In the genomic region with DNA sequence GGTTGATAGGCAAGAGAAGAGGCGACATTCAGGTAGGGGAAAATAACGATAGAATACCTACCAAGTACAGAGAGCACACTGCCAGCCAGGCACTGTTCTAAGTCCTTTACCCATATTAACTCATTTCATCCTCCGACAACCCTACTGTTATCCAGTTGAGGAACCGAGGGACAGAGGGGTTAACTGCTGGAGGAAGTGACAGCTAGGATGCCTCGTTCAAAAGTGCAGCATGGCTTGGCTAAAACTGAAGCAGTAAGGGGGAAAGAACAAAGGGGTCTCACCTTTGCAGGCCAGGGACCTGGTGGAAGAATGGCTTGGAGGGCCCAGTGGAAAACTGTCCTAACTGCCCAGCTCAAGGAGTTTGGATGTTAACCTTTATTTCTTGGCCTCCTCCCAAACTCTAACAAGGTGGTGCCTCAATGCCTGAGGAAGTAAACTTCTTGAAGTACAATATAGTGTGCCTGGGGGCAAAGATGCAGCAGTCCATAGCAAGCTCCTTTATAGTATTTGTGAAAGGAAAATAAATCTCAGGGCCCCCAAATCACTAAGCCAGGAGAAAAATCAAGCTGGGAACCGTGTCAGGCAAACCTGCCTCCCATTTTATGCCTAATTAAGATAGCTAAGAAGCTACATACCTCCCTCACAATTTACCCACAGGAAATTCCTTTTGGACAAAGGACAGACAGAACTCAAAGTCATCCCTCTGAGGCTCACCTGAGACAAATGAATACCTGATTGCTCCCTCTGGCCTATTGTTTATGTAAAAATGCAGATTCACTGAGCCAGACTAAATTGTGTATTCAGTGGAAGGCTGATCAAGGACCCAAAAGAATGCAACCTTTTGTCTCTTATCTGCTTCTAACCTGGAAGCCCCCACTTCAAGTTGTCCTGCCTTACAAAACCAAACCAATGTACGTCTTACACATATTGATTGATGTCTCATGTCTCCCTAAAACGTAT, we compare ENCODE assay signal across 15 cellular contexts. TPM values are rescaled to one million over a fixed set of nuclear protein-coding genes. Genes with fewer than 3 reads are reported as not detected.
A peak's percentile ranks its signal among the peaks of the same experiment; 100 is the strongest.
DNase-seq lines count a peak whose midpoint lies in the region; ATAC-seq and TF ChIP-seq lines count a peak whose summit lies in the region.
"Had no signal": no experiment of that assay in that cellular context is flagged by ENCODE, and none has a peak within 500 bp of the region (broad histone marks: within the 10 kb centered on the region; RNA-seq: fewer than 3 reads in every experiment).

No MANE protein-coding gene starts in this region.

- intact Hi-C loops in activated B cell treated with CpG ODN at 0.5 μM for 24 hours (cut with micrococcal nuclease), result no loop called here

- no peak for DNase-seq in activated naive CD8-positive, alpha-beta T cell treated with anti-CD3 and anti-CD28 coated beads for 36 hours
- DNase-seq in activated B cell treated with CpG ODN at 0.5 μM for 24 hours (no peak), type B pancreatic cell (ENCODE audit: extremely low spot score, unreplicated experiment) (no peak)
- DNase-seq: activated CD8-positive, alpha-beta memory T cell treated with anti-CD3 and anti-CD28 coated beads, Interleukin-2, amount 50 U/mL, for 48 hours; BE2C; left ventricle myocardium superior; NCI-H446; pancreas had no signal

- H3K9ac ChIP-seq in iPS-20b (ENCODE audit: low read depth, low read length), result peak overlapping the region; percentile 71

- POLR2A ChIA-PET in activated B cell treated with CpG ODN at 0.5 μM for 24 hours (lab: Charles Lee), result no interaction called here

- H3K27ac ChIP-seq in iPS-20b (ENCODE audit: low read length), result peak overlapping the region; percentile 39
- H3K27ac ChIP-seq: pancreas had no signal

- no peaks in the 10 kb centered on the region for H3K36me3 Mint-ChIP-seq in activated naive CD8-positive, alpha-beta T cell
- H3K36me3 Mint-ChIP-seq in activated naive CD8-positive, alpha-beta T cell treated with anti-CD3 and anti-CD28 coated beads for 36 hours, result no peaks in the 10 kb centered on the region
- H3K36me3 Mint-ChIP-seq in activated B cell treated with CpG ODN at 0.5 μM for 24 hours (ENCODE audit: low read depth), result no peaks in the 10 kb centered on the region
- H3K36me3 Mint-ChIP-seq in type B pancreatic cell, result no peaks in the 10 kb centered on the region

- no peaks in the 10 kb centered on the region for H3K9me3 Mint-ChIP-seq in activated naive CD8-positive, alpha-beta T cell (ENCODE audit: low read depth)
- H3K9me3 Mint-ChIP-seq in activated naive CD8-positive, alpha-beta T cell treated with anti-CD3 and anti-CD28 coated beads for 36 hours, result no peaks in the 10 kb centered on the region
- H3K9me3 Mint-ChIP-seq in activated B cell treated with CpG ODN at 0.5 μM for 24 hours, result no peaks in the 10 kb centered on the region
- H3K9me3 Mint-ChIP-seq in type B pancreatic cell, result no peaks in the 10 kb centered on the region

- ATAC-seq in activated B cell treated with CpG ODN at 0.5 μM for 24 hours (ENCODE audit: low read depth) (no peak), HG02852 (IDR thresholded peaks at IDR 0.05; ENCODE audit: unreplicated experiment) (no peak), GM21381 (IDR thresholded peaks at IDR 0.05; ENCODE audit: unreplicated experiment) (no peak), GM18867 (IDR thresholded peaks at IDR 0.05; ENCODE audit: unreplicated experiment) (no peak)
- ATAC-seq: left ventricle myocardium superior, pancreas had no signal

- no peaks in the 10 kb centered on the region; the same call in 1 of the 2 replicates for H3K36me3 ChIP-seq in iPS-20b (ENCODE audit: insufficient read depth, low read depth, low read length)
- H3K36me3 ChIP-seq: BE2C, pancreas had no signal

- peak overlapping the region; percentile 69 for H3K4me3 Mint-ChIP-seq in activated naive CD8-positive, alpha-beta T cell
- H3K4me3 Mint-ChIP-seq in activated naive CD8-positive, alpha-beta T cell treated with anti-CD3 and anti-CD28 coated beads for 36 hours, result no peak overlapping the region
- H3K4me3 Mint-ChIP-seq in activated B cell treated with CpG ODN at 0.5 μM for 24 hours (peak overlapping the region; percentile 78), type B pancreatic cell (peak overlapping the region; percentile 82)

- H3K4me1 ChIP-seq in iPS-20b (ENCODE audit: insufficient read depth, low read length), result peaks cover 27% of the 10 kb centered on the region
- H3K4me1 ChIP-seq: pancreas had no signal

- peak overlapping the region; percentile 81 for H3K4me3 ChIP-seq in iPS-20b (ENCODE audit: low read length)

- peaks cover 5% of the 10 kb centered on the region for H3K4me1 Mint-ChIP-seq in activated naive CD8-positive, alpha-beta T cell (ENCODE audit: low read depth)
- peaks cover 3% of the 10 kb centered on the region for H3K4me1 Mint-ChIP-seq in activated naive CD8-positive, alpha-beta T cell treated with anti-CD3 and anti-CD28 coated beads for 36 hours
- H3K4me1 Mint-ChIP-seq in activated B cell treated with CpG ODN at 0.5 μM for 24 hours (peaks cover 6% of the 10 kb centered on the region), type B pancreatic cell (ENCODE audit: unreplicated experiment) (peaks cover 19% of the 10 kb centered on the region)

- TF ChIP-seq CTCF in activated B cell treated with CpG ODN at 0.5 μM for 24 hours (IDR thresholded peaks at IDR 0.05) (no peak), type B pancreatic cell (conservative IDR thresholded peaks at IDR 0.05) (no peak)

- peaks cover 16% of the 10 kb centered on the region for H3K27me3 Mint-ChIP-seq in activated naive CD8-positive, alpha-beta T cell
- peaks cover 58% of the 10 kb centered on the region for H3K27me3 Mint-ChIP-seq in activated naive CD8-positive, alpha-beta T cell treated with anti-CD3 and anti-CD28 coated beads for 36 hours
- peaks cover 39% of the 10 kb centered on the region for H3K27me3 Mint-ChIP-seq in activated B cell treated with CpG ODN at 0.5 μM for 24 hours
- peaks cover 18% of the 10 kb centered on the region for H3K27me3 Mint-ChIP-seq in type B pancreatic cell

- CTCF ChIA-PET in activated B cell treated with CpG ODN at 0.5 μM for 24 hours (lab: Charles Lee), result interaction anchor here (0.8 kb wide), 1 partner anchor 13 kb away, joined by 3 read pairs; no protein-coding TSS in a partner anchor

- H3K27me3 ChIP-seq in iPS-20b (ENCODE audit: insufficient read depth, low read length), result peaks cover 4% of the 10 kb centered on the region; the same call in 1 of the 2 replicates
- H3K27me3 ChIP-seq: BE2C, pancreas had no signal

- no peak overlapping the region for H3K27ac Mint-ChIP-seq in activated naive CD8-positive, alpha-beta T cell
- H3K27ac Mint-ChIP-seq in activated naive CD8-positive, alpha-beta T cell treated with anti-CD3 and anti-CD28 coated beads for 36 hours, result no peak overlapping the region
- H3K27ac Mint-ChIP-seq in activated B cell treated with CpG ODN at 0.5 μM for 24 hours, result no peak overlapping the region
- peak overlapping the region; percentile 55 for H3K27ac Mint-ChIP-seq in type B pancreatic cell

- H3K9me3 ChIP-seq in iPS-20b (ENCODE audit: insufficient read depth, low read depth, low read length), result no peaks in the 10 kb centered on the region
- H3K9me3 ChIP-seq: BE2C, pancreas had no signal

RNA-seq across cellular contexts. Expression of a gene that starts 1.6 kb away (rescaled TPM):
- total RNA-seq in activated naive CD8-positive, alpha-beta T cell treated with anti-CD3 and anti-CD28 coated beads for 36 hours, result under 1 TPM; 0.34 to 0.97 TPM
- total RNA-seq in activated B cell treated with CpG ODN at 0.5 μM for 24 hours (not detected in 2 replicates), type B pancreatic cell (ENCODE audit: low replicate concordance) (46.0 and 70.7 TPM in 2 replicates)

RNA-seq across cellular contexts. Expression of a gene that starts 45.8 kb away (rescaled TPM):
- not detected for total RNA-seq in activated naive CD8-positive, alpha-beta T cell treated with anti-CD3 and anti-CD28 coated beads for 36 hours
- not detected in 2 replicates for total RNA-seq in activated B cell treated with CpG ODN at 0.5 μM for 24 hours
- total RNA-seq in type B pancreatic cell (ENCODE audit: low replicate concordance), result 38.3 and 92.6 TPM in 2 replicates
- total RNA-seq: glomerular endothelial cell, left ventricle myocardium superior, RPMI7951 had no signal

Comparison
In these comparisons a context has a peak if more than half of its experiments do, and no peak if none do; other contexts are left out.
1. RNA of a gene that starts 1.6 kb away (total RNA-seq): 46.0 to 70.7 TPM in type B pancreatic cell; 0.34 to 0.97 TPM in activated naive CD8-positive, alpha-beta T cell treated with anti-CD3 and anti-CD28 coated beads for 36 hours and not detected in activated B cell treated with CpG ODN at 0.5 μM for 24 hours; every median in the first group is over 10 times any median in the second.
2. RNA of a gene that starts 45.8 kb away (total RNA-seq): 38.3 to 92.6 TPM in type B pancreatic cell; not detected in activated naive CD8-positive, alpha-beta T cell treated with anti-CD3 and anti-CD28 coated beads for 36 hours and not detected in activated B cell treated with CpG ODN at 0.5 μM for 24 hours; every median in the first group is over 10 times any median in the second.